8 cellular contexts compared by ENCODE assay signal in genomic region chr10:132187421-132188138, GRCh38. TPM values are rescaled to one million over a fixed set of nuclear protein-coding genes. Genes with fewer than 3 reads are reported as not detected.
DNase-seq lines count a peak whose midpoint lies in the region; ATAC-seq and TF ChIP-seq lines count a peak whose summit lies in the region.

No MANE protein-coding gene starts in this region.

- no peak for TF ChIP-seq POLR2A in suprapubic skin (IDR thresholded peaks at IDR 0.05)

- H3K9me3 ChIP-seq in ascending aorta (no peaks in the 10 kb centered on the region), suprapubic skin (no peaks in the 10 kb centered on the region)

- H3K36me3 ChIP-seq in ascending aorta (no peaks in the 10 kb centered on the region), suprapubic skin (no peaks in the 10 kb centered on the region)

- H3K27me3 ChIP-seq in ascending aorta: peaks cover 32% of the 10 kb centered on the region
- peaks cover 66% of the 10 kb centered on the region for H3K27me3 ChIP-seq in suprapubic skin

- intact Hi-C loops in activated CD4-positive, alpha-beta T cell treated with anti-CD3 and anti-CD28 coated beads, Interleukin-2, amount 10 ng/mL, durations not matched to agents 24 days and 14 days (cut with micrococcal nuclease): loop anchor here (5.0 to 10.0 kb wide), 3 partner anchors 145 to 1187 kb away; partner anchors contain the start of genes ECHS1, LRRC27 and PAOX
- intact Hi-C loops in ascending aorta (cut with DNase I): no loop called here

- WGBS in suprapubic skin: no CpG with 5 or more reads among the region's 59 CpGs

- peak; percentile 71 for DNase-seq in activated CD4-positive, alpha-beta T cell treated with anti-CD3 and anti-CD28 coated beads, Interleukin-2, amount 10 ng/mL, durations not matched to agents 24 days and 14 days
- DNase-seq in activated CD4-positive, alpha-beta T cell treated with anti-CD3 and anti-CD28 coated beads, Interleukin-2, amount 50 U/mL, for 1 hour: no peak
- DNase-seq in ascending aorta (ENCODE audit: low spot score in 2 of 2): no peak
- DNase-seq in iPS-NIHi11 (ENCODE audit: low spot score): peak; percentile 66
- no peak for DNase-seq in suprapubic skin (ENCODE audit: low spot score in 2 of 2)
- no peak for DNase-seq in NCI-H2196 treated with DMSO at 0.1 percent for 48 hours (lab: John Stamatoyannopoulos, UW; ENCODE audit: unreplicated experiment)
- DNase-seq in NCI-H510A (lab: John Stamatoyannopoulos, UW): no peak

- no peak overlapping the region for H3K27ac Mint-ChIP-seq in activated CD4-positive, alpha-beta T cell treated with anti-CD3 and anti-CD28 coated beads, Interleukin-2, amount 10 ng/mL, durations not matched to agents 24 days and 14 days

- H3K4me1 Mint-ChIP-seq in activated CD4-positive, alpha-beta T cell treated with anti-CD3 and anti-CD28 coated beads, Interleukin-2, amount 10 ng/mL, durations not matched to agents 24 days and 14 days: peaks cover 16% of the 10 kb centered on the region

- peaks cover 7% of the 10 kb centered on the region for H3K36me3 Mint-ChIP-seq in activated CD4-positive, alpha-beta T cell treated with anti-CD3 and anti-CD28 coated beads, Interleukin-2, amount 10 ng/mL, durations not matched to agents 24 days and 14 days (ENCODE audit: low read depth)

- H3K4me1 ChIP-seq in ascending aorta: peaks cover 4 to 15% of the 10 kb centered on the region in 2 donors
- peaks cover 40% of the 10 kb centered on the region for H3K4me1 ChIP-seq in suprapubic skin

- H3K4me3 ChIP-seq in ascending aorta (peak overlapping the region; percentile 41 to 54), suprapubic skin (peak overlapping the region; percentile 50)

- H3K9me3 Mint-ChIP-seq in activated CD4-positive, alpha-beta T cell treated with anti-CD3 and anti-CD28 coated beads, Interleukin-2, amount 10 ng/mL, durations not matched to agents 24 days and 14 days: peaks cover 3% of the 10 kb centered on the region

- no peak for TF ChIP-seq CTCF in ascending aorta (IDR thresholded peaks at IDR 0.05)
- TF ChIP-seq CTCF in suprapubic skin (IDR thresholded peaks at IDR 0.05): no peak

- no peak for ATAC-seq in GM18519 (IDR thresholded peaks at IDR 0.05; ENCODE audit: low FRiP score, unreplicated experiment)

- H3K27ac ChIP-seq in ascending aorta (no peak overlapping the region), suprapubic skin (no peak overlapping the region)

- peaks cover 37% of the 10 kb centered on the region for H3K27me3 Mint-ChIP-seq in activated CD4-positive, alpha-beta T cell treated with anti-CD3 and anti-CD28 coated beads, Interleukin-2, amount 10 ng/mL, durations not matched to agents 24 days and 14 days

- no peak for TF ChIP-seq EP300 in suprapubic skin (IDR thresholded peaks at IDR 0.05)

- peak overlapping the region; percentile 73 for H3K4me3 Mint-ChIP-seq in activated CD4-positive, alpha-beta T cell treated with anti-CD3 and anti-CD28 coated beads, Interleukin-2, amount 10 ng/mL, durations not matched to agents 24 days and 14 days

RNA-seq across cellular contexts. Expression of gene DPYSL4, which starts 0.8 kb away (rescaled TPM):
- total RNA-seq in activated CD4-positive, alpha-beta T cell treated with anti-CD3 and anti-CD28 coated beads, Interleukin-2, amount 10 ng/mL, durations not matched to agents 24 days and 14 days: 32.5 TPM in 2 replicates
- total RNA-seq in ascending aorta (not detected), suprapubic skin (1 to 10 TPM in 1 of 4 donors, under 1 TPM in 2, not detected in 1; 0.38 to 1.7 (median 0.91) TPM)

Comparison
In these comparisons a context has a peak if more than half of its experiments do, and no peak if none do; other contexts are left out.
1. DNase-seq: peak in activated CD4-positive, alpha-beta T cell treated with anti-CD3 and anti-CD28 coated beads, Interleukin-2, amount 10 ng/mL, durations not matched to agents 24 days and 14 days (single experiment) and iPS-NIHi11 (single experiment); none in activated CD4-positive, alpha-beta T cell treated with anti-CD3 and anti-CD28 coated beads, Interleukin-2, amount 50 U/mL, for 1 hour (single experiment), ascending aorta (0 of 2), suprapubic skin (0 of 2), NCI-H2196 treated with DMSO at 0.1 percent for 48 hours (single experiment) and NCI-H510A (single experiment).
2. RNA of gene DPYSL4, which starts 0.8 kb away (total RNA-seq): 32.5 TPM in activated CD4-positive, alpha-beta T cell treated with anti-CD3 and anti-CD28 coated beads, Interleukin-2, amount 10 ng/mL, durations not matched to agents 24 days and 14 days; 0.38 to 1.7 TPM in suprapubic skin and not detected in ascending aorta (single experiment); every median in the first group is over 10 times any median in the second.